ENCODE assay signal across 8 cellular contexts in genomic region chr17:44007346-44008204, GRCh38. TPM values are rescaled to one million over a fixed set of nuclear protein-coding genes. Genes with fewer than 3 reads are reported as not detected.
DNase-seq lines count a peak whose midpoint lies in the region; ATAC-seq and TF ChIP-seq lines count a peak whose summit lies in the region.

No MANE protein-coding gene starts in this region.

- intact Hi-C loops in Calu3 (cut with micrococcal nuclease; ENCODE audit: unreplicated experiment), result no loop called here

- peak; percentile 2 for TF ChIP-seq CTCF in Calu3 (IDR thresholded peaks at IDR 0.05; ENCODE audit: unreplicated experiment)

- peaks cover 2% of the 10 kb centered on the region for H3K4me1 ChIP-seq in mesendoderm (ENCODE audit: control insufficient read depth, low read depth, low read length)

- peak overlapping the region; percentile 42 for H3K18ac ChIP-seq in mesendoderm (ENCODE audit: low read length)

- H3K4ac ChIP-seq in mesendoderm (ENCODE audit: low read depth, low read length), result no peak overlapping the region

- H3K79me2 ChIP-seq in mesendoderm (ENCODE audit: control insufficient read depth, insufficient read depth, low read length), result no peaks in the 10 kb centered on the region

- BruUV-seq in Calu3 (replicated peaks; lab: Mats Ljungman, UMichigan), result TSS peak; percentile 26

- H3K27me3 ChIP-seq in mesendoderm (ENCODE audit: insufficient read depth, low read length, poor library complexity), result peaks cover 9% of the 10 kb centered on the region

- H2BK5ac ChIP-seq in mesendoderm (ENCODE audit: low read length), result no peak overlapping the region

- peak overlapping the region; percentile 18 for H3K4me3 ChIP-seq in mesendoderm (ENCODE audit: low read length)

- peak overlapping the region; percentile 80 for H3K56ac ChIP-seq in mesendoderm (ENCODE audit: low read length)

- no peak for DNase-seq in Calu3
- no peak for DNase-seq in central memory CD8-positive, alpha-beta T cell (ENCODE audit: low spot score in 2 of 2)
- DNase-seq in mesendoderm, result peak; percentile 20
- no peak for DNase-seq in NCI-H2171 treated with DMSO at 0.1 percent for 48 hours (lab: John Stamatoyannopoulos, UW)
- DNase-seq in NK-92 treated with Interleukin-12 subunit alpha and Interleukin-12 subunit beta, amount 100 ng/mL, for 24 hours (lab: John Stamatoyannopoulos, UW), result no peak
- no peak for DNase-seq in stimulated activated CD4-positive, alpha-beta T cell treated with anti-CD3 and anti-CD28 coated beads, Interleukin-15, amount 100 ng/mL, for 24 hours

- peak overlapping the region; percentile 61 for H3K9ac ChIP-seq in mesendoderm (ENCODE audit: low read length)

- H3K4me1 Mint-ChIP-seq in Calu3 (ENCODE audit: low read depth, unreplicated experiment) (peaks cover 18% of the 10 kb centered on the region), IgD-negative memory B cell (peaks cover 4 to 13% (median 10%) of the 10 kb centered on the region in 3 donors)
- H3K4me1 Mint-ChIP-seq in central memory CD8-positive, alpha-beta T cell, result peaks cover 26% of the 10 kb centered on the region

- no peak overlapping the region for H2BK15ac ChIP-seq in mesendoderm (replicated peaks; ENCODE audit: low read depth)

- H3K36me3 Mint-ChIP-seq in Calu3 (ENCODE audit: insufficient read depth, unreplicated experiment), result peaks cover 44% of the 10 kb centered on the region
- peaks cover 7% of the 10 kb centered on the region for H3K36me3 Mint-ChIP-seq in IgD-negative memory B cell
- peaks cover 10% of the 10 kb centered on the region for H3K36me3 Mint-ChIP-seq in central memory CD8-positive, alpha-beta T cell (ENCODE audit: insufficient read depth)

- no peak overlapping the region for H2AK5ac ChIP-seq in mesendoderm (ENCODE audit: low read length)

- H3K36me3 ChIP-seq in mesendoderm (ENCODE audit: control insufficient read depth, insufficient read depth, low read length), result no peaks in the 10 kb centered on the region

- no CpG with 5 or more reads among the region's 37 CpGs for WGBS in mesendoderm (ENCODE audit: extremely low coverage, insufficient coverage, low lambda C conversion rate)

- peak overlapping the region; percentile 65 for H3K27ac Mint-ChIP-seq in Calu3 (ENCODE audit: unreplicated experiment)
- peak overlapping the region; percentile 39 to 95 (median 90) for H3K27ac Mint-ChIP-seq in IgD-negative memory B cell
- peak overlapping the region; percentile 55 for H3K27ac Mint-ChIP-seq in central memory CD8-positive, alpha-beta T cell (ENCODE audit: low read depth)

- H3K27me3 Mint-ChIP-seq in Calu3 (ENCODE audit: unreplicated experiment), result peaks cover 34% of the 10 kb centered on the region
- peaks cover 16% of the 10 kb centered on the region for H3K27me3 Mint-ChIP-seq in IgD-negative memory B cell
- H3K27me3 Mint-ChIP-seq in central memory CD8-positive, alpha-beta T cell, result peaks cover 9% of the 10 kb centered on the region

- no peak overlapping the region for H2BK120ac ChIP-seq in mesendoderm (ENCODE audit: low read depth, low read length)

- H3K23ac ChIP-seq in mesendoderm (ENCODE audit: low read length), result no peak overlapping the region

- H4K5ac ChIP-seq in mesendoderm (ENCODE audit: low read length), result no peak overlapping the region

- peak overlapping the region; percentile 51 for H3K4me2 ChIP-seq in mesendoderm (ENCODE audit: low read length)

- H3K27ac ChIP-seq in mesendoderm (ENCODE audit: low read depth, low read length), result no peak overlapping the region

- H3K4me3 Mint-ChIP-seq in Calu3 (ENCODE audit: low read depth, unreplicated experiment) (peak overlapping the region; percentile 80), IgD-negative memory B cell (peak overlapping the region; percentile 87 to 98 (median 96))
- peak overlapping the region; percentile 86 for H3K4me3 Mint-ChIP-seq in central memory CD8-positive, alpha-beta T cell

- H3K9me3 Mint-ChIP-seq in Calu3 (ENCODE audit: low read depth, unreplicated experiment) (no peaks in the 10 kb centered on the region), IgD-negative memory B cell (peaks cover 0 to 4% (median 0%) of the 10 kb centered on the region in 3 donors)
- H3K9me3 Mint-ChIP-seq in central memory CD8-positive, alpha-beta T cell, result no peaks in the 10 kb centered on the region

- CTCF ChIA-PET in Calu3 (lab: Charles Lee), result interaction anchor here (0.6 to 1.2 kb wide), 2 partner anchors 34 to 127 kb away, joined by 3 to 4 read pairs; no protein-coding TSS in a partner anchor

- no peak overlapping the region for H4K8ac ChIP-seq in mesendoderm (ENCODE audit: low read depth, low read length)

- ATAC-seq in central memory CD8-positive, alpha-beta T cell (replicated peaks; ENCODE audit: extremely low read depth, poor library complexity, severe bottlenecking), result no peak
- no peak for ATAC-seq in GM18519 (IDR thresholded peaks at IDR 0.05; ENCODE audit: low FRiP score, unreplicated experiment)

- H3K79me1 ChIP-seq in mesendoderm (ENCODE audit: low read length), result no peaks in the 10 kb centered on the region

RNA-seq across cellular contexts. Expression of gene NAGS, which starts 3.2 kb away (rescaled TPM):
- 1.3 and 1.6 TPM in 2 replicates for total RNA-seq in Calu3 (2022)
- polyA plus RNA-seq in IgD-negative memory B cell, result 0.64 TPM
- polyA plus RNA-seq in mesendoderm (2013, experiment 1 of 2), result 0.98 TPM
- 0.92 TPM for polyA plus RNA-seq in mesendoderm (2013, experiment 2 of 2)

RNA-seq across cellular contexts. Expression of gene TMEM101, which starts 7.2 kb away (rescaled TPM):
- 41.8 and 43.8 TPM in 2 replicates for total RNA-seq in Calu3 (2022)
- polyA plus RNA-seq in IgD-negative memory B cell, result 24.6 TPM
- polyA plus RNA-seq in mesendoderm (2013, experiment 1 of 2), result 7.6 TPM
- 7.2 TPM for polyA plus RNA-seq in mesendoderm (2013, experiment 2 of 2)

RNA-seq across cellular contexts. Expression of gene PYY, which starts 53.8 kb away (rescaled TPM):
- not detected in 2 replicates for total RNA-seq in Calu3 (2022)
- polyA plus RNA-seq in IgD-negative memory B cell, result not detected
- 0.69 TPM for polyA plus RNA-seq in mesendoderm (2013, experiment 1 of 2)
- polyA plus RNA-seq in mesendoderm (2013, experiment 2 of 2), result 0.67 TPM

RNA-seq across cellular contexts. Expression of gene LSM12, which starts 58.9 kb away (rescaled TPM):
- 79.5 and 90.6 TPM in 2 replicates for total RNA-seq in Calu3 (2022)
- 73.4 TPM for polyA plus RNA-seq in IgD-negative memory B cell
- 147 TPM for polyA plus RNA-seq in mesendoderm (2013, experiment 1 of 2)
- 143 TPM for polyA plus RNA-seq in mesendoderm (2013, experiment 2 of 2)
